ENCODE assay signal across 19 cellular contexts in the genomic region with DNA sequence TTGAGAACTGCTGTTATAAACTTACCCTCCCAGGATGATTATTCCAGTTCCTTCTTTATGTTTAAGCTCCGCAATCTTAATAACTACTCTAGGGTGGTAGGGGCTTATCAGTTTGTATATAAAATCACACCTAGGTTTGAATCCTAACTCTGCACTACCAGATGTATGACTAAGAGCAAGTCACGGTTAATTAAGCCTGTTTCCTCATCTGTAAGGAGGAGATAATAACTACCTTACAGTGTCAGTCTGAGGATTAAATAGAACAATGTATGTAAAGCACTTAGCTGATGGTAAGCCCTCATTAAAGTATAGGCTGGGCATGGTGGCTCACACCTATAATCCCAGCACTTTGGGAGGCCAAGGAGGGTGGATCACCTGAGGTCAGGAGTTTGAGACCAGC.
"Had no signal": no experiment of that assay in that cellular context is flagged by ENCODE, and none has a peak within 500 bp of the region (broad histone marks: within the 10 kb centered on the region; RNA-seq: fewer than 3 reads in every experiment).

No MANE protein-coding gene starts in this region.

- DNase-seq: activated CD4-positive, alpha-beta T cell treated with anti-CD3 and anti-CD28 coated beads, Interleukin-2, amount 10 ng/mL, durations not matched to agents 24 days and 14 days; activated CD8-positive, alpha-beta memory T cell treated with anti-CD3 and anti-CD28 coated beads, Interleukin-2, amount 50 U/mL, for 4 hours; activated effector memory CD4-positive, alpha-beta T cell treated with anti-CD3 and anti-CD28 coated beads, Interleukin-2, amount 50 U/mL, for 16 hours; activated T-cell treated with anti-CD3 and anti-CD28 coated beads, Interleukin-2, amount 50 U/mL, for 4 hours; adrenal gland; effector CD8-positive, alpha-beta T cell; esophagus squamous epithelium; left cardiac atrium; mesenchymal stem cell; naive thymus-derived CD4-positive, alpha-beta T cell; pancreas; stimulated activated CD4-positive, alpha-beta T cell treated with anti-CD3 and anti-CD28 coated beads, Interleukin-4, amount 100 ng/mL, for 24 hours; stomach; upper lobe of left lung had no signal

- H3K9me3 Mint-ChIP-seq: activated CD4-positive, alpha-beta T cell treated with anti-CD3 and anti-CD28 coated beads, Interleukin-2, amount 10 ng/mL, durations not matched to agents 24 days and 14 days; activated naive CD4-positive, alpha-beta T cell treated with anti-CD3 and anti-CD28 coated beads, Interleukin-2, amount 50 U/mL, for 72 hours; activated T-cell treated with anti-CD3 and anti-CD28 coated beads, Interleukin-2, amount 50 U/mL, for 4 hours; dendritic cell treated with granulocyte-macrophage colony-stimulating factor and Interleukin-4, amounts not matched to agents 40 ng/mL and 50 ng/mL, for 4 days; naive thymus-derived CD4-positive, alpha-beta T cell; stimulated activated effector memory CD8-positive, alpha-beta T cell treated with anti-CD3 and anti-CD28 coated beads, Interleukin-12 subunit alpha, Interleukin-12 subunit beta, amount 100 ng/mL, for 72 hours; T-helper 2 cell treated with Interferon-gamma antibody and Interleukin-4, amounts not matched to agents 5 μg/mL and 100 μg/mL, for 36 hours had no signal

- H3K4me3 Mint-ChIP-seq: activated CD4-positive, alpha-beta T cell treated with anti-CD3 and anti-CD28 coated beads, Interleukin-2, amount 10 ng/mL, durations not matched to agents 24 days and 14 days; activated T-cell treated with anti-CD3 and anti-CD28 coated beads, Interleukin-2, amount 50 U/mL, for 4 hours; dendritic cell treated with granulocyte-macrophage colony-stimulating factor and Interleukin-4, amounts not matched to agents 40 ng/mL and 50 ng/mL, for 4 days; naive thymus-derived CD4-positive, alpha-beta T cell; stimulated activated effector memory CD8-positive, alpha-beta T cell treated with anti-CD3 and anti-CD28 coated beads, Interleukin-12 subunit alpha, Interleukin-12 subunit beta, amount 100 ng/mL, for 72 hours; T-helper 2 cell treated with Interferon-gamma antibody and Interleukin-4, amounts not matched to agents 5 μg/mL and 100 μg/mL, for 36 hours had no signal

- H3K27me3 Mint-ChIP-seq: activated CD4-positive, alpha-beta T cell treated with anti-CD3 and anti-CD28 coated beads, Interleukin-2, amount 10 ng/mL, durations not matched to agents 24 days and 14 days; dendritic cell treated with granulocyte-macrophage colony-stimulating factor and Interleukin-4, amounts not matched to agents 40 ng/mL and 50 ng/mL, for 4 days; naive thymus-derived CD4-positive, alpha-beta T cell had no signal

- H3K27ac Mint-ChIP-seq: activated CD4-positive, alpha-beta T cell treated with anti-CD3 and anti-CD28 coated beads, Interleukin-2, amount 10 ng/mL, durations not matched to agents 24 days and 14 days; activated naive CD4-positive, alpha-beta T cell treated with anti-CD3 and anti-CD28 coated beads, Interleukin-2, amount 50 U/mL, for 72 hours; dendritic cell treated with granulocyte-macrophage colony-stimulating factor and Interleukin-4, amounts not matched to agents 40 ng/mL and 50 ng/mL, for 4 days; stimulated activated effector memory CD8-positive, alpha-beta T cell treated with anti-CD3 and anti-CD28 coated beads, Interleukin-12 subunit alpha, Interleukin-12 subunit beta, amount 100 ng/mL, for 72 hours; T-helper 2 cell treated with Interferon-gamma antibody and Interleukin-4, amounts not matched to agents 5 μg/mL and 100 μg/mL, for 36 hours had no signal

- ATAC-seq: activated naive CD4-positive, alpha-beta T cell treated with anti-CD3 and anti-CD28 coated beads, Interleukin-2, amount 50 U/mL, for 72 hours; activated T-cell treated with anti-CD3 and anti-CD28 coated beads, Interleukin-2, amount 50 U/mL, for 4 hours; left cardiac atrium; naive thymus-derived CD4-positive, alpha-beta T cell; pancreas; sciatic nerve; stimulated activated effector memory CD8-positive, alpha-beta T cell treated with anti-CD3 and anti-CD28 coated beads, Interleukin-12 subunit alpha, Interleukin-12 subunit beta, amount 100 ng/mL, for 72 hours had no signal

- H3K4me1 Mint-ChIP-seq: stimulated activated effector memory CD8-positive, alpha-beta T cell treated with anti-CD3 and anti-CD28 coated beads, Interleukin-12 subunit alpha, Interleukin-12 subunit beta, amount 100 ng/mL, for 72 hours had no signal
